13 cellular contexts compared by ENCODE assay signal in genomic region chr10:119705434-119705831, GRCh38.
DNase-seq lines count a peak whose midpoint lies in the region; ATAC-seq lines count a peak whose summit lies in the region.
"Had no signal": no experiment of that assay in that cellular context is flagged by ENCODE, and none has a peak within 500 bp of the region (broad histone marks: within the 10 kb centered on the region; RNA-seq: fewer than 3 reads in every experiment).

No MANE protein-coding gene starts in this region.

- ATAC-seq in GM18858 (IDR thresholded peaks at IDR 0.05; ENCODE audit: unreplicated experiment), result peak; percentile 45
- ATAC-seq in GM21526 (IDR thresholded peaks at IDR 0.05; ENCODE audit: low FRiP score, unreplicated experiment), result peak; percentile 42
- ATAC-seq in HG03457 (IDR thresholded peaks at IDR 0.05; ENCODE audit: unreplicated experiment), result peak; percentile 40
- ATAC-seq in central memory CD8-positive, alpha-beta T cell (replicated peaks; ENCODE audit: extremely low read depth, poor library complexity, severe bottlenecking), result peak; percentile 57

- H3K9me3 Mint-ChIP-seq in central memory CD8-positive, alpha-beta T cell, result peaks cover 12% of the 10 kb centered on the region

- H3K4me1 Mint-ChIP-seq in central memory CD8-positive, alpha-beta T cell, result peaks cover 12% of the 10 kb centered on the region

- H3K27ac ChIP-seq in substantia nigra (ENCODE audit: low read depth, low read length, poor library complexity, severe bottlenecking), result no peak overlapping the region
- H3K27ac ChIP-seq: hepatocyte, parathyroid adenoma had no signal

- no peak for DNase-seq in central memory CD8-positive, alpha-beta T cell (ENCODE audit: low spot score in 2 of 2)
- no peak for DNase-seq in AG08395 (ENCODE audit: low spot score)
- no peak for DNase-seq in NCI-H748 (lab: John Stamatoyannopoulos, UW; ENCODE audit: unreplicated experiment)
- DNase-seq in substantia nigra (lab: John Stamatoyannopoulos, UW), result no peak
- no peak for DNase-seq in NCI-H69 (lab: John Stamatoyannopoulos, UW)
- DNase-seq: NCI-H1105; stimulated activated naive CD4-positive, alpha-beta T cell; SW 1271 had no signal

- H3K4me3 Mint-ChIP-seq in central memory CD8-positive, alpha-beta T cell, result no peak overlapping the region

- peak overlapping the region; percentile 33 for H3K27ac Mint-ChIP-seq in central memory CD8-positive, alpha-beta T cell (ENCODE audit: low read depth)

- peaks cover 27% of the 10 kb centered on the region for H3K27me3 Mint-ChIP-seq in central memory CD8-positive, alpha-beta T cell

- H3K36me3 Mint-ChIP-seq in central memory CD8-positive, alpha-beta T cell (ENCODE audit: insufficient read depth), result no peaks in the 10 kb centered on the region
